Comparison of ENCODE assay signal across 1 cellular context in the genomic region with DNA sequence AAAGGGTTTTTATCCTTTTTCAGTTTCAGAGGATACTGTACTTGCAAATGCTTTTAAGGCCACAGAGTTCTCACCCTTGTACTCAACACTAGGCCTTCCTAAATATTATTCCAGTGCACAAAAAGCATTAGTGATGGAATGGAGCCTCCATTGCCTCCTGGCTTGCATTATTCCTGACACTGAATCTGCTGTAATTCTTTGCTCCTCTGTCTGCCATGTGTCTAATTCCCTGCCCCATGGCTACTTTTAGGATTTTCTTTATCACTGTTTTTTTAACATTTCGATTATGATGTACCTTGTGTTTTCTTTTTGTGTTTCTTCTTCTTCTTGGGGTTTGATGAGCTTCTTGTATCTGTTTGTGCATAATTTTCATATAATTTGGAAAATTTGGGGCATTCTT.
TF ChIP-seq lines count a peak whose summit lies in the region.

No MANE protein-coding gene starts in this region.

TF ChIP-seq in K562, 482 proteins besides CTCF, POLR2A, EP300 and RAD21 (continued from another document):
- TF ChIP-seq, protein P1, sequence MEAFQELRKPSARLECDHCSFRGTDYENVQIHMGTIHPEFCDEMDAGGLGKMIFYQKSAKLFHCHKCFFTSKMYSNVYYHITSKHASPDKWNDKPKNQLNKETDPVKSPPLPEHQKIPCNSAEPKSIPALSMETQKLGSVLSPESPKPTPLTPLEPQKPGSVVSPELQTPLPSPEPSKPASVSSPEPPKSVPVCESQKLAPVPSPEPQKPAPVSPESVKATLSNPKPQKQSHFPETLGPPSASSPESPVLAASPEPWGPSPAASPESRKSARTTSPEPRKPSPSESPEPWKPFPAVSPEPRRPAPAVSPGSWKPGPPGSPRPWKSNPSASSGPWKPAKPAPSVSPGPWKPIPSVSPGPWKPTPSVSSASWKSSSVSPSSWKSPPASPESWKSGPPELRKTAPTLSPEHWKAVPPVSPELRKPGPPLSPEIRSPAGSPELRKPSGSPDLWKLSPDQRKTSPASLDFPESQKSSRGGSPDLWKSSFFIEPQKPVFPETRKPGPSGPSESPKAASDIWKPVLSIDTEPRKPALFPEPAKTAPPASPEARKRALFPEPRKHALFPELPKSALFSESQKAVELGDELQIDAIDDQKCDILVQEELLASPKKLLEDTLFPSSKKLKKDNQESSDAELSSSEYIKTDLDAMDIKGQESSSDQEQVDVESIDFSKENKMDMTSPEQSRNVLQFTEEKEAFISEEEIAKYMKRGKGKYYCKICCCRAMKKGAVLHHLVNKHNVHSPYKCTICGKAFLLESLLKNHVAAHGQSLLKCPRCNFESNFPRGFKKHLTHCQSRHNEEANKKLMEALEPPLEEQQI (IDR thresholded peaks at IDR 0.05) = peak; percentile 34; the same call in 1 of the 2 replicates
- TF ChIP-seq ZBTB7A (IDR thresholded peaks at IDR 0.05; ENCODE audit: borderline replicate concordance, control insufficient read depth, low read depth, low read length) = no peak
- TF ChIP-seq, protein P2, sequence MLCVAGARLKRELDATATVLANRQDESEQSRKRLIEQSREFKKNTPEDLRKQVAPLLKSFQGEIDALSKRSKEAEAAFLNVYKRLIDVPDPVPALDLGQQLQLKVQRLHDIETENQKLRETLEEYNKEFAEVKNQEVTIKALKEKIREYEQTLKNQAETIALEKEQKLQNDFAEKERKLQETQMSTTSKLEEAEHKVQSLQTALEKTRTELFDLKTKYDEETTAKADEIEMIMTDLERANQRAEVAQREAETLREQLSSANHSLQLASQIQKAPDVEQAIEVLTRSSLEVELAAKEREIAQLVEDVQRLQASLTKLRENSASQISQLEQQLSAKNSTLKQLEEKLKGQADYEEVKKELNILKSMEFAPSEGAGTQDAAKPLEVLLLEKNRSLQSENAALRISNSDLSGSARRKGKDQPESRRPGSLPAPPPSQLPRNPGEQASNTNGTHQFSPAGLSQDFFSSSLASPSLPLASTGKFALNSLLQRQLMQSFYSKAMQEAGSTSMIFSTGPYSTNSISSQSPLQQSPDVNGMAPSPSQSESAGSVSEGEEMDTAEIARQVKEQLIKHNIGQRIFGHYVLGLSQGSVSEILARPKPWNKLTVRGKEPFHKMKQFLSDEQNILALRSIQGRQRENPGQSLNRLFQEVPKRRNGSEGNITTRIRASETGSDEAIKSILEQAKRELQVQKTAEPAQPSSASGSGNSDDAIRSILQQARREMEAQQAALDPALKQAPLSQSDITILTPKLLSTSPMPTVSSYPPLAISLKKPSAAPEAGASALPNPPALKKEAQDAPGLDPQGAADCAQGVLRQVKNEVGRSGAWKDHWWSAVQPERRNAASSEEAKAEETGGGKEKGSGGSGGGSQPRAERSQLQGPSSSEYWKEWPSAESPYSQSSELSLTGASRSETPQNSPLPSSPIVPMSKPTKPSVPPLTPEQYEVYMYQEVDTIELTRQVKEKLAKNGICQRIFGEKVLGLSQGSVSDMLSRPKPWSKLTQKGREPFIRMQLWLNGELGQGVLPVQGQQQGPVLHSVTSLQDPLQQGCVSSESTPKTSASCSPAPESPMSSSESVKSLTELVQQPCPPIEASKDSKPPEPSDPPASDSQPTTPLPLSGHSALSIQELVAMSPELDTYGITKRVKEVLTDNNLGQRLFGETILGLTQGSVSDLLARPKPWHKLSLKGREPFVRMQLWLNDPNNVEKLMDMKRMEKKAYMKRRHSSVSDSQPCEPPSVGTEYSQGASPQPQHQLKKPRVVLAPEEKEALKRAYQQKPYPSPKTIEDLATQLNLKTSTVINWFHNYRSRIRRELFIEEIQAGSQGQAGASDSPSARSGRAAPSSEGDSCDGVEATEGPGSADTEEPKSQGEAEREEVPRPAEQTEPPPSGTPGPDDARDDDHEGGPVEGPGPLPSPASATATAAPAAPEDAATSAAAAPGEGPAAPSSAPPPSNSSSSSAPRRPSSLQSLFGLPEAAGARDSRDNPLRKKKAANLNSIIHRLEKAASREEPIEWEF (CRISPR knock-in tag; IDR thresholded peaks at IDR 0.05) = no peak
- TF ChIP-seq ZNF146 (CRISPR knock-in tag; IDR thresholded peaks at IDR 0.05; ENCODE audit: unreplicated experiment) = no peak
- TF ChIP-seq, protein P3, sequence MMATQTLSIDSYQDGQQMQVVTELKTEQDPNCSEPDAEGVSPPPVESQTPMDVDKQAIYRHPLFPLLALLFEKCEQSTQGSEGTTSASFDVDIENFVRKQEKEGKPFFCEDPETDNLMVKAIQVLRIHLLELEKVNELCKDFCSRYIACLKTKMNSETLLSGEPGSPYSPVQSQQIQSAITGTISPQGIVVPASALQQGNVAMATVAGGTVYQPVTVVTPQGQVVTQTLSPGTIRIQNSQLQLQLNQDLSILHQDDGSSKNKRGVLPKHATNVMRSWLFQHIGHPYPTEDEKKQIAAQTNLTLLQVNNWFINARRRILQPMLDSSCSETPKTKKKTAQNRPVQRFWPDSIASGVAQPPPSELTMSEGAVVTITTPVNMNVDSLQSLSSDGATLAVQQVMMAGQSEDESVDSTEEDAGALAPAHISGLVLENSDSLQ (IDR thresholded peaks at IDR 0.05) = no peak
- TF ChIP-seq DACH1 (IDR thresholded peaks at IDR 0.05; ENCODE audit: partially characterized antibody) = no peak
- TF ChIP-seq ZNF507 (tag; conservative IDR thresholded peaks at IDR 0.05) = no peak
- no peak for TF ChIP-seq TEAD4 (IDR thresholded peaks at IDR 0.05; ENCODE audit: low read length)
- no peak for TF ChIP-seq TEAD4 (CRISPR knock-in tag; IDR thresholded peaks at IDR 0.05; ENCODE audit: borderline replicate concordance)
- no peak for TF ChIP-seq NCOA1 (IDR thresholded peaks at IDR 0.05; ENCODE audit: low read depth)
